8 cellular contexts compared by ENCODE assay signal in the genomic region with DNA sequence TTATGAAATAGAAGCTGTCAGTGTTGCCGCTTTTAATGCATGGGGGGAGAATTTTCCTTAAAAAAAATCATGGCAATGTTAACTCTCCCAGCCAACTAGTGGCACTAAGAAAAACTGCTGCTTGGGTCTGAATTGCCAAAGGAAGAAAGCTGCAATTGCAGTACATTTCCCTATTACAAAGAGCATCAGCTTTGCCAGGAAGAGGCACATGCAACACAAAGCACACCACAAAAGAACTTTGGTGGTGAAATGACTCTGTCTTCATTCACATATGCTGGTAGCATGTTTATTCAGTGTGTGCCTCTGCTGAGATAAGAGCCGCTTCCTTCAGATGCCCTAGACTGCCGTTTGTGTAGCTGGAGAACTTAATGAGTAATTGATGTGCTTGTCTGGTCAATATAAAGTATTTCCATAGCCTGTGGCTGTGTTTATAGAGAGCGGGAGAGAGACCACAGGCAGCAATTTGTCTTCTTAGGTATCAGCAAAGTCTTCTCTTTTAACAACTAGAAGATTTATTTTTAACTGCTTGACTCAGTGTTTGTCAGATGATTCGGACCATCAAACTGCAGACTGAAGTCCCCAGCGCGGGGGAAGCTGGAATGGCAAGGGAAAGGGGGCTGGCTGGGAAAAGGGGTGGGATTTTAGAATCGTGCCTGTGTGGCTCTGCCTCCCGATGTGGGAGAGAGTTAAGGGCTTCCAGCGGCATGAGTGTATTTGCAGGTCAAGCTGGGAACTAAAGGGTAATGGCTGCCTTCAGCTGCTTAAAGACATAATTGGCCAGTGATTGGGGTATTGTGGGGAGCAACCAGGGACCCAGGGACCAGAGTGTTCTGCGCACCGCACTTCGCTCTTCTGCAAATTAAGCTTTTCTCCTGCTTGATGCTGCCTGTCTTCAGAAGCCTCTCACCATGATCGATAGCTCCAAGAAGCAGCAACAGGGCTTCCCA.
DNase-seq lines count a peak whose midpoint lies in the region; ATAC-seq and TF ChIP-seq lines count a peak whose summit lies in the region.

No MANE protein-coding gene starts in this region.

- peak overlapping the region; percentile 56 for H3K4me3 Mint-ChIP-seq in CD4-positive, alpha-beta T cell
- H3K4me3 Mint-ChIP-seq in WTC11 (peak overlapping the region; percentile 40), progenitor cell of endocrine pancreas (ENCODE audit: low read depth) (peak overlapping the region; percentile 72)

- TF ChIP-seq CTCF in CD4-positive, alpha-beta T cell (IDR thresholded peaks at IDR 0.05): peak; percentile 21
- TF ChIP-seq CTCF in WTC11 (IDR thresholded peaks at IDR 0.05) (0 out of 2 replicates have a peak, but pooled peaks have one; percentile 16), heart left ventricle (IDR thresholded peaks at IDR 0.05) (peak; percentile 16 to 58 (median 45)), progenitor cell of endocrine pancreas (IDR thresholded peaks at IDR 0.05; ENCODE audit: unreplicated experiment) (peak; percentile 53)

- DNase-seq in CD4-positive, alpha-beta T cell: no peak
- peak; percentile 46 for DNase-seq in WTC11 (ENCODE audit: low spot score)
- peak in 4 of 5 donors; percentile 37 to 60 (median 46) for DNase-seq in heart left ventricle
- no peak for DNase-seq in progenitor cell of endocrine pancreas (ENCODE audit: low spot score, unreplicated experiment)
- no peak for DNase-seq in NAMALWA (ENCODE audit: low spot score)

- POLR2A ChIA-PET in CD4-positive, alpha-beta T cell (lab: Charles Lee): interaction anchor here (1.3 to 1.7 kb wide), 2 partner anchors 10 to 14 kb away, joined by 4 to 7 read pairs; no protein-coding TSS in a partner anchor
- POLR2A ChIA-PET in WTC11 (lab: Charles Lee): interaction anchor here (0.8 kb wide), 1 partner anchor 141 kb away, joined by 3 read pairs; no protein-coding TSS in a partner anchor

- H3K27me3 ChIP-seq in CD4-positive, alpha-beta T cell (ENCODE audit: control insufficient read depth, insufficient read depth, low read length): no peaks in the 10 kb centered on the region
- H3K27me3 ChIP-seq in HUES6 (ENCODE audit: control insufficient read depth, insufficient read depth, low read length) (no peaks in the 10 kb centered on the region), heart left ventricle (no peaks in the 10 kb centered on the region)

- H3K36me3 ChIP-seq in HUES6 (ENCODE audit: control insufficient read depth, insufficient read depth, low read length): no peaks in the 10 kb centered on the region
- no peaks in the 10 kb centered on the region for H3K36me3 ChIP-seq in heart left ventricle

- H3K9me3 ChIP-seq in CD4-positive, alpha-beta T cell (ENCODE audit: control insufficient read depth, low read length): no peaks in the 10 kb centered on the region
- no peaks in the 10 kb centered on the region for H3K9me3 ChIP-seq in HUES6 (ENCODE audit: control insufficient read depth, insufficient read depth, low read depth, low read length)
- H3K9me3 ChIP-seq in heart left ventricle: no peaks in the 10 kb centered on the region

- CTCF ChIA-PET in CD4-positive, alpha-beta T cell (lab: Charles Lee): no interaction called here
- CTCF ChIA-PET in WTC11 (lab: Charles Lee): interaction anchor here (0.6 to 2.8 kb wide), 39 partner anchors 9 to 312 kb away, joined by 3 to 28 read pairs (median 4); a partner anchor contains a TSS

- no peaks in the 10 kb centered on the region for H3K27me3 Mint-ChIP-seq in CD4-positive, alpha-beta T cell
- H3K27me3 Mint-ChIP-seq in WTC11 (ENCODE audit: low read depth): no peaks in the 10 kb centered on the region
- H3K27me3 Mint-ChIP-seq in progenitor cell of endocrine pancreas: no peaks in the 10 kb centered on the region

- intact Hi-C loops in CD4-positive, alpha-beta T cell (cut with DNase I, micrococcal nuclease): no loop called here
- intact Hi-C loops in heart left ventricle (cut with DNase I): loop anchor here in 8 of 10 donors (5.0 to 10.0 kb wide), 10 partner anchors 54 to 264 kb away; a partner anchor contains a TSS

- no peak overlapping the region for H3K9ac ChIP-seq in HUES6 (ENCODE audit: low read length)

- H3K4me3 ChIP-seq in HUES6 (ENCODE audit: low read depth, low read length) (peak overlapping the region; percentile 36), heart left ventricle (peak overlapping the region in 11 of 12 donors; percentile 28 to 65 (median 51))

- TF ChIP-seq POLR2A in heart left ventricle (IDR thresholded peaks at IDR 0.05): peak in 1 of 2 donors; percentile 44

- peak overlapping the region; percentile 65 for H3K27ac Mint-ChIP-seq in CD4-positive, alpha-beta T cell
- peak overlapping the region; percentile 57 for H3K27ac Mint-ChIP-seq in WTC11
- peak overlapping the region; percentile 88 for H3K27ac Mint-ChIP-seq in progenitor cell of endocrine pancreas

- 26 to 38% (median 29%) methylated on average over 14 of the region's 14 CpGs for WGBS in heart left ventricle, 4 donors

- no peaks in the 10 kb centered on the region for H3K9me3 Mint-ChIP-seq in CD4-positive, alpha-beta T cell
- H3K9me3 Mint-ChIP-seq in WTC11: no peaks in the 10 kb centered on the region
- no peaks in the 10 kb centered on the region for H3K9me3 Mint-ChIP-seq in progenitor cell of endocrine pancreas (ENCODE audit: low read depth)

- peaks cover 28% of the 10 kb centered on the region for H3K4me1 ChIP-seq in HUES6 (ENCODE audit: control insufficient read depth, insufficient read depth, low read length)
- H3K4me1 ChIP-seq in heart left ventricle: peaks cover 0 to 66% (median 36%) of the 10 kb centered on the region in 12 donors

- H3K36me3 Mint-ChIP-seq in CD4-positive, alpha-beta T cell (ENCODE audit: low read depth): no peaks in the 10 kb centered on the region
- H3K36me3 Mint-ChIP-seq in WTC11: no peaks in the 10 kb centered on the region
- H3K36me3 Mint-ChIP-seq in progenitor cell of endocrine pancreas (ENCODE audit: insufficient read depth): no peaks in the 10 kb centered on the region

- H3K27ac ChIP-seq in CD4-positive, alpha-beta T cell (ENCODE audit: low read depth, low read length): no peak overlapping the region
- H3K27ac ChIP-seq in HUES6 (ENCODE audit: low read depth, low read length) (no peak overlapping the region), heart left ventricle (peak overlapping the region; percentile 62 to 85 (median 75))

- peaks cover 33% of the 10 kb centered on the region for H3K4me1 Mint-ChIP-seq in CD4-positive, alpha-beta T cell (ENCODE audit: low read depth)
- H3K4me1 Mint-ChIP-seq in WTC11 (peaks cover 33% of the 10 kb centered on the region), progenitor cell of endocrine pancreas (ENCODE audit: low read depth) (peaks cover 60% of the 10 kb centered on the region)

- peak; percentile 55 for ATAC-seq in CD4-positive, alpha-beta T cell (ENCODE audit: poor library complexity)
- ATAC-seq in WTC11 (peak; percentile 92), heart left ventricle (peak; percentile 59 to 75 (median 64)), HG02642 (IDR thresholded peaks at IDR 0.05; ENCODE audit: poor library complexity, unreplicated experiment) (no peak), HG03045 (IDR thresholded peaks at IDR 0.05; ENCODE audit: unreplicated experiment) (no peak)

TF ChIP-seq in WTC11, 78 proteins besides CTCF, POLR2A, EP300 and RAD21:
- TF ChIP-seq ZNF423 (CRISPR knock-in tag; IDR thresholded peaks at IDR 0.05): no peak
- TF ChIP-seq, protein P1, sequence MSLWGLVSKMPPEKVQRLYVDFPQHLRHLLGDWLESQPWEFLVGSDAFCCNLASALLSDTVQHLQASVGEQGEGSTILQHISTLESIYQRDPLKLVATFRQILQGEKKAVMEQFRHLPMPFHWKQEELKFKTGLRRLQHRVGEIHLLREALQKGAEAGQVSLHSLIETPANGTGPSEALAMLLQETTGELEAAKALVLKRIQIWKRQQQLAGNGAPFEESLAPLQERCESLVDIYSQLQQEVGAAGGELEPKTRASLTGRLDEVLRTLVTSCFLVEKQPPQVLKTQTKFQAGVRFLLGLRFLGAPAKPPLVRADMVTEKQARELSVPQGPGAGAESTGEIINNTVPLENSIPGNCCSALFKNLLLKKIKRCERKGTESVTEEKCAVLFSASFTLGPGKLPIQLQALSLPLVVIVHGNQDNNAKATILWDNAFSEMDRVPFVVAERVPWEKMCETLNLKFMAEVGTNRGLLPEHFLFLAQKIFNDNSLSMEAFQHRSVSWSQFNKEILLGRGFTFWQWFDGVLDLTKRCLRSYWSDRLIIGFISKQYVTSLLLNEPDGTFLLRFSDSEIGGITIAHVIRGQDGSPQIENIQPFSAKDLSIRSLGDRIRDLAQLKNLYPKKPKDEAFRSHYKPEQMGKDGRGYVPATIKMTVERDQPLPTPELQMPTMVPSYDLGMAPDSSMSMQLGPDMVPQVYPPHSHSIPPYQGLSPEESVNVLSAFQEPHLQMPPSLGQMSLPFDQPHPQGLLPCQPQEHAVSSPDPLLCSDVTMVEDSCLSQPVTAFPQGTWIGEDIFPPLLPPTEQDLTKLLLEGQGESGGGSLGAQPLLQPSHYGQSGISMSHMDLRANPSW (CRISPR knock-in tag; conservative IDR thresholded peaks at IDR 0.05; ENCODE audit: low read depth): no peak
- no peak for TF ChIP-seq PRRX2 (CRISPR knock-in tag; IDR thresholded peaks at IDR 0.05)
- TF ChIP-seq NFATC4 (CRISPR knock-in tag; IDR thresholded peaks at IDR 0.05): no peak
- TF ChIP-seq KAT7 (CRISPR knock-in tag; IDR thresholded peaks at IDR 0.05; ENCODE audit: borderline replicate concordance): no peak
- TF ChIP-seq, protein P2, sequence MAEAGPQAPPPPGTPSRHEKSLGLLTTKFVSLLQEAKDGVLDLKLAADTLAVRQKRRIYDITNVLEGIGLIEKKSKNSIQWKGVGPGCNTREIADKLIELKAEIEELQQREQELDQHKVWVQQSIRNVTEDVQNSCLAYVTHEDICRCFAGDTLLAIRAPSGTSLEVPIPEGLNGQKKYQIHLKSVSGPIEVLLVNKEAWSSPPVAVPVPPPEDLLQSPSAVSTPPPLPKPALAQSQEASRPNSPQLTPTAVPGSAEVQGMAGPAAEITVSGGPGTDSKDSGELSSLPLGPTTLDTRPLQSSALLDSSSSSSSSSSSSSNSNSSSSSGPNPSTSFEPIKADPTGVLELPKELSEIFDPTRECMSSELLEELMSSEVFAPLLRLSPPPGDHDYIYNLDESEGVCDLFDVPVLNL (CRISPR knock-in tag; IDR thresholded peaks at IDR 0.05; ENCODE audit: borderline replicate concordance, low read depth): no peak

Comparison
In these comparisons a context has a peak if more than half of its experiments do, and no peak if none do; other contexts are left out.
1. ATAC-seq: peak in CD4-positive, alpha-beta T cell (single experiment), WTC11 (single experiment) and heart left ventricle (4 of 4); none in HG02642 (single experiment) and HG03045 (single experiment).
2. DNase-seq: peak in WTC11 (single experiment) and heart left ventricle (4 of 5); none in CD4-positive, alpha-beta T cell (0 of 10), progenitor cell of endocrine pancreas (single experiment) and NAMALWA (single experiment).
3. H3K27ac ChIP-seq: peak in heart left ventricle (12 of 12); none in CD4-positive, alpha-beta T cell (single experiment) and HUES6 (single experiment).
4. intact Hi-C loops: an anchor here in heart left ventricle (5.0 to 10.0 kb wide); none called in CD4-positive, alpha-beta T cell.
5. Peak in every context shown above with its lines, with median percentiles within 50 percentile points of each other: H3K27ac Mint-ChIP-seq, H3K4me3 Mint-ChIP-seq and CTCF ChIP-seq.